13 cellular contexts compared by ENCODE assay signal in the genomic region with DNA sequence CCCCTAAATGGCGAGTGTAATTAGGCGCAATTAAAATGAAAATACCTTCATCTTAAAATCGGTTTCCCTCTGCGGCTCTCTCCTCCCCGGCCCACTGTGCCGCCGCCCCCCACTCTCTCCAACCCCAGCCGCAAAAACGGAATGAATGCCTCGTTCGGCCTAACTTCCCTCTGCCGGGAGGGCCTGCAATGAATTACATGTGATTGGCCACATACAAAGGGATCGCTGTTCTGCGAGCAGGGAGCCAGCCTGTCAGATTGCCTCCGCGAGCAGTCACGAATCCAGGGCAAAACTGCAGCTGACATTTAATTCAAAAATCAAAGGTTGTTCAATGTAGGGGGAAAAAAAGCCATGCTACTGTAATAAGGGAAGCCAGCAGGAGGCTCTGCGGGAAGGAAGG.
DNase-seq lines count a peak whose midpoint lies in the region; ATAC-seq, FAIRE-seq and TF ChIP-seq lines count a peak whose summit lies in the region.
"Had no signal": no experiment of that assay in that cellular context is flagged by ENCODE, and none has a peak within 500 bp of the region (broad histone marks: within the 10 kb centered on the region; RNA-seq: fewer than 3 reads in every experiment).

No MANE protein-coding gene starts in this region.

- H3K27ac ChIP-seq in BLaER1 = no peak overlapping the region
- H3K27ac ChIP-seq in Peyer's patch = peak overlapping the region in 1 of 4 donors; percentile 13
- H3K27ac ChIP-seq: neutrophil had no signal

- TF ChIP-seq POLR2A in Peyer's patch (IDR thresholded peaks at IDR 0.05) = no peak

- H3K27ac Mint-ChIP-seq in glutamatergic neuron (ENCODE audit: unreplicated experiment) = peak overlapping the region; percentile 62
- H3K27ac Mint-ChIP-seq: activated CD4-positive, alpha-beta T cell treated with anti-CD3 and anti-CD28 coated beads for 36 hours; activated naive CD8-positive, alpha-beta T cell; CD4-positive, alpha-beta memory T cell had no signal

- H3K9me3 Mint-ChIP-seq in glutamatergic neuron (ENCODE audit: unreplicated experiment) = peaks cover 10% of the 10 kb centered on the region
- H3K9me3 Mint-ChIP-seq: CD4-positive, alpha-beta memory T cell had no signal

- peak overlapping the region; percentile 81 for H3K4me3 Mint-ChIP-seq in glutamatergic neuron (ENCODE audit: unreplicated experiment)
- H3K4me3 Mint-ChIP-seq: activated CD4-positive, alpha-beta T cell treated with anti-CD3 and anti-CD28 coated beads for 36 hours; activated naive CD8-positive, alpha-beta T cell; CD4-positive, alpha-beta memory T cell had no signal

- peak in 1 of 6 experiments; percentile 4 for TF ChIP-seq CTCF in Peyer's patch (IDR thresholded peaks at IDR 0.05)
- no peak for TF ChIP-seq CTCF in glutamatergic neuron (IDR thresholded peaks at IDR 0.05; ENCODE audit: partially characterized antibody, unreplicated experiment)

- H3K4me1 ChIP-seq in BLaER1 (peaks cover 85% of the 10 kb centered on the region), Peyer's patch (peaks cover 0 to 20% (median 0%) of the 10 kb centered on the region in 4 donors)

- H3K36me3 ChIP-seq in BLaER1 = no peaks in the 10 kb centered on the region
- peaks cover 0 to 19% (median 0%) of the 10 kb centered on the region in 3 donors for H3K36me3 ChIP-seq in Peyer's patch
- H3K36me3 ChIP-seq: neutrophil had no signal

- peaks cover 40% of the 10 kb centered on the region for H3K4me1 Mint-ChIP-seq in glutamatergic neuron (ENCODE audit: low read depth, unreplicated experiment)
- H3K4me1 Mint-ChIP-seq: activated CD4-positive, alpha-beta T cell treated with anti-CD3 and anti-CD28 coated beads for 36 hours; CD4-positive, alpha-beta memory T cell had no signal

- ATAC-seq in GM21381 (IDR thresholded peaks at IDR 0.05; ENCODE audit: unreplicated experiment) (no peak), HG02588 (IDR thresholded peaks at IDR 0.05; ENCODE audit: unreplicated experiment) (no peak)
- ATAC-seq: activated CD4-positive, alpha-beta T cell treated with anti-CD3 and anti-CD28 coated beads for 36 hours; Panc1 had no signal

- H3K9ac ChIP-seq in BLaER1 = no peak overlapping the region

- FAIRE-seq in GM19239 (lab: Jason Lieb, UNC) = no peak

- no peak overlapping the region for H3K4me3 ChIP-seq in BLaER1
- peak overlapping the region in 2 of 4 donors; percentile 4 to 11 for H3K4me3 ChIP-seq in Peyer's patch

- H3K9me3 ChIP-seq in BLaER1 (no peaks in the 10 kb centered on the region), Peyer's patch (no peaks in the 10 kb centered on the region)
- H3K9me3 ChIP-seq: neutrophil had no signal

- DNase-seq in Peyer's patch (peak in 2 of 3 donors; percentile 37 to 46), glutamatergic neuron (peak; percentile 25), nucleus accumbens (lab: John Stamatoyannopoulos, UW) (peak in 51 of 56 donors; percentile 21 to 82 (median 62)), DMS79 treated with DMSO at 0.1 percent for 48 hours (lab: John Stamatoyannopoulos, UW) (no peak), GM19239 (ENCODE audit: insufficient read length, low spot score) (no peak)
- DNase-seq: activated CD4-positive, alpha-beta T cell treated with anti-CD3 and anti-CD28 coated beads for 36 hours; CD4-positive, alpha-beta memory T cell had no signal

- H4K20me1 ChIP-seq in BLaER1 = peaks cover 45% of the 10 kb centered on the region

- peaks cover 11% of the 10 kb centered on the region for H3K27me3 Mint-ChIP-seq in glutamatergic neuron (ENCODE audit: unreplicated experiment)
- H3K27me3 Mint-ChIP-seq: activated CD4-positive, alpha-beta T cell treated with anti-CD3 and anti-CD28 coated beads for 36 hours; activated naive CD8-positive, alpha-beta T cell; CD4-positive, alpha-beta memory T cell had no signal

- H3K36me3 Mint-ChIP-seq in glutamatergic neuron (ENCODE audit: unreplicated experiment) = no peaks in the 10 kb centered on the region
- H3K36me3 Mint-ChIP-seq: activated naive CD8-positive, alpha-beta T cell; CD4-positive, alpha-beta memory T cell had no signal

- H3K4me2 ChIP-seq in BLaER1 = peak overlapping the region; percentile 99

- peaks cover 8% of the 10 kb centered on the region for H3K27me3 ChIP-seq in BLaER1
- H3K27me3 ChIP-seq in Peyer's patch = no peaks in the 10 kb centered on the region

Comparison
In these comparisons a context has a peak if more than half of its experiments do, and no peak if none do; other contexts are left out.
1. DNase-seq: peak in Peyer's patch (2 of 3), glutamatergic neuron (single experiment) and nucleus accumbens (51 of 56); none in DMS79 treated with DMSO at 0.1 percent for 48 hours (single experiment) and GM19239 (single experiment).